ENCODE assay signal across 33 cellular contexts in the genomic region with DNA sequence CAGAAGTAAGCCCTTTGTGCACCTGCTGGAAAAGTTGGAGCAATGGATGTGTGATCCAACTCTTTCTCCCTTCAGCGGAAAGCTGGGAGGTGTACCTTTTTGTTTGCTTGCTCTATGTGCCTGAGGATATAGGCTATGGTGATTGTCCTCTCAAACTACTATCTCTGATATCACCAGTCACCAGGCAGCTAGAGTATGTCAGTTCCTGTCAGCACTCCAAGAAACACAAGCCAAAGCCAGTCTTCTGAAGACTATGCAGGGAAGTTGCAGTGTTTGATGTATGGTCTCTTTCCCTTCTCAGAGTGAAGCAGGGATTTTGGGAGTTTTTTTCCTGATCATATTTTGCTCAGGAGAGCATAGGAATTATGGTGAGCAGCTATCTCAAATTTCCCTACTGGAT.
"Had no signal": no experiment of that assay in that cellular context is flagged by ENCODE, and none has a peak within 500 bp of the region (broad histone marks: within the 10 kb centered on the region; RNA-seq: fewer than 3 reads in every experiment).

No MANE protein-coding gene starts in this region.

- H3K27ac Mint-ChIP-seq: activated CD8-positive, alpha-beta T cell treated with anti-CD3 and anti-CD28 coated beads for 36 hours; activated naive CD8-positive, alpha-beta T cell; activated T-helper 17 cell treated with anti-CD3 and anti-CD28 coated beads, Interleukin-2, amount 50 U/mL, for 72 hours; dendritic cell treated with granulocyte-macrophage colony-stimulating factor and Interleukin-4, amounts not matched to agents 40 ng/mL and 50 ng/mL, for 4 days; endodermal cell; T-helper 17 cell; T-helper 2 cell treated with Interferon-gamma antibody and Interleukin-4, amounts not matched to agents 5 μg/mL and 100 μg/mL, for 36 hours; WTC11 had no signal

- H3K27me3 ChIP-seq: body of pancreas, dorsolateral prefrontal cortex, esophagus muscularis mucosa, foreskin keratinocyte, gastrocnemius medialis, heart left ventricle had no signal

- H3K9me3 Mint-ChIP-seq: activated CD8-positive, alpha-beta T cell treated with anti-CD3 and anti-CD28 coated beads for 36 hours; dendritic cell treated with granulocyte-macrophage colony-stimulating factor and Interleukin-4, amounts not matched to agents 40 ng/mL and 50 ng/mL, for 4 days; T-helper 2 cell treated with Interferon-gamma antibody and Interleukin-4, amounts not matched to agents 5 μg/mL and 100 μg/mL, for 36 hours had no signal

- H3K27ac ChIP-seq: body of pancreas, coronary artery, dorsolateral prefrontal cortex, esophagus muscularis mucosa, foreskin keratinocyte, gastrocnemius medialis, heart left ventricle had no signal

- H3K4me3 ChIP-seq: body of pancreas, coronary artery, dorsolateral prefrontal cortex, esophagus muscularis mucosa, gastrocnemius medialis, heart left ventricle had no signal

- DNase-seq: activated CD4-positive, alpha-beta T cell treated with anti-CD3 and anti-CD28 coated beads for 1 hour; activated CD4-positive, alpha-beta T cell treated with anti-CD3 and anti-CD28 coated beads for 4 hours; activated CD4-positive, alpha-beta T cell treated with anti-CD3 and anti-CD28 coated beads, Interleukin-2, amount 50 U/mL, for 1 hour; activated CD4-positive, alpha-beta T cell treated with anti-CD3 and anti-CD28 coated beads, Interleukin-2, amount 50 U/mL, for 48 hours; activated CD8-positive, alpha-beta memory T cell treated with anti-CD3 and anti-CD28 coated beads for 24 hours; activated CD8-positive, alpha-beta T cell treated with anti-CD3 and anti-CD28 coated beads for 36 hours; activated effector memory CD4-positive, alpha-beta T cell treated with Interleukin-2 at 50 U/mL for 16 hours; activated gamma-delta T cell treated with Interleukin-2 at 50 U/mL for 16 hours; activated naive CD4-positive, alpha-beta T cell treated with anti-CD3 and anti-CD28 coated beads, Interleukin-2, amount 50 U/mL, for 16 hours; activated naive CD4-positive, alpha-beta T cell treated with Interleukin-2 at 50 U/mL for 16 hours; activated T-cell treated with anti-CD3 and anti-CD28 coated beads, Interleukin-2, amount 50 U/mL, for 4 hours; amniotic stem cell; anterior cingulate cortex; body of pancreas; central memory CD4-positive, alpha-beta T cell; cerebellar nuclear complex; dorsolateral prefrontal cortex; effector memory CD4-positive, alpha-beta T cell; endodermal cell; foreskin keratinocyte; gastrocnemius medialis; glutamatergic neuron; heart left ventricle; T-helper 1 cell; T-helper 17 cell; T1000 had no signal

- H3K27me3 Mint-ChIP-seq: activated CD8-positive, alpha-beta T cell treated with anti-CD3 and anti-CD28 coated beads for 36 hours; activated naive CD8-positive, alpha-beta T cell; activated T-helper 17 cell treated with anti-CD3 and anti-CD28 coated beads, Interleukin-2, amount 50 U/mL, for 72 hours; dendritic cell treated with granulocyte-macrophage colony-stimulating factor and Interleukin-4, amounts not matched to agents 40 ng/mL and 50 ng/mL, for 4 days; T-helper 17 cell had no signal

- H3K9me3 ChIP-seq: gastrocnemius medialis had no signal

- H3K4me1 ChIP-seq: body of pancreas, esophagus muscularis mucosa, foreskin keratinocyte, gastrocnemius medialis, heart left ventricle had no signal

- ATAC-seq: activated CD8-positive, alpha-beta T cell treated with anti-CD3 and anti-CD28 coated beads for 36 hours; activated T-cell treated with anti-CD3 and anti-CD28 coated beads, Interleukin-2, amount 50 U/mL, for 4 hours; activated T-helper 17 cell treated with anti-CD3 and anti-CD28 coated beads, Interleukin-2, amount 50 U/mL, for 72 hours; body of pancreas; foreskin keratinocyte; gastrocnemius medialis; heart left ventricle; T-helper 17 cell; WTC11 had no signal

- H3K36me3 Mint-ChIP-seq: activated naive CD8-positive, alpha-beta T cell; WTC11 had no signal

- H3K4me1 Mint-ChIP-seq: activated T-helper 17 cell treated with anti-CD3 and anti-CD28 coated beads, Interleukin-2, amount 50 U/mL, for 72 hours; T-helper 17 cell had no signal

- H3K36me3 ChIP-seq: esophagus muscularis mucosa, gastrocnemius medialis, heart left ventricle had no signal

- H3K4me3 Mint-ChIP-seq: activated CD8-positive, alpha-beta T cell treated with anti-CD3 and anti-CD28 coated beads for 36 hours; activated naive CD8-positive, alpha-beta T cell; activated T-cell treated with anti-CD3 and anti-CD28 coated beads, Interleukin-2, amount 50 U/mL, for 4 hours; activated T-helper 17 cell treated with anti-CD3 and anti-CD28 coated beads, Interleukin-2, amount 50 U/mL, for 72 hours; dendritic cell treated with granulocyte-macrophage colony-stimulating factor and Interleukin-4, amounts not matched to agents 40 ng/mL and 50 ng/mL, for 4 days; endodermal cell; T-helper 17 cell; T-helper 2 cell treated with Interferon-gamma antibody and Interleukin-4, amounts not matched to agents 5 μg/mL and 100 μg/mL, for 36 hours; WTC11 had no signal
